Comparison of ENCODE assay signal across 21 cellular contexts in genomic region chr15:36108539-36108938, GRCh38.
DNase-seq lines count a peak whose midpoint lies in the region; ATAC-seq and TF ChIP-seq lines count a peak whose summit lies in the region.
"Had no signal": no experiment of that assay in that cellular context is flagged by ENCODE, and none has a peak within 500 bp of the region (broad histone marks: within the 10 kb centered on the region; RNA-seq: fewer than 3 reads in every experiment).

No MANE protein-coding gene starts in this region.

- H3K4me3 Mint-ChIP-seq in GM23338 (no peak overlapping the region), glutamatergic neuron (ENCODE audit: unreplicated experiment) (peak overlapping the region; percentile 12)
- H3K4me3 Mint-ChIP-seq: CD4-positive, alpha-beta T cell; HFFc6; IgD-negative memory B cell had no signal

- POLR2A ChIA-PET in RWPE1 (lab: Yijun Ruan, JAX; ENCODE audit: low non-redundant PET): no interaction called here

- no peak overlapping the region for H3K4me2 ChIP-seq in GM23338
- H3K4me2 ChIP-seq: A549 had no signal

- no peaks in the 10 kb centered on the region for H3K9me3 ChIP-seq in adipocyte (ENCODE audit: control insufficient read depth, low read length)
- H3K9me3 ChIP-seq: A549, Caco-2 had no signal

- no peaks in the 10 kb centered on the region for H4K20me1 ChIP-seq in GM23338 (replicated peaks; ENCODE audit: insufficient read depth)

- DNase-seq in DMS 273 (lab: John Stamatoyannopoulos, UW; ENCODE audit: unreplicated experiment) (peak; percentile 36), DMS 273 treated with DMSO at 0.1 percent for 48 hours (lab: John Stamatoyannopoulos, UW) (no peak), GM23338 (ENCODE audit: low spot score) (no peak), adipocyte (ENCODE audit: low read depth) (no peak), glutamatergic neuron (peak; percentile 70), RWPE1 (ENCODE audit: low spot score) (no peak), NCI-H510A treated with DMSO at 0.1 percent for 48 hours (lab: John Stamatoyannopoulos, UW) (no peak)
- DNase-seq: AML-193; Caco-2; CD4-positive, alpha-beta T cell; GDM1; GOT3; H7; HFFc6 had no signal

- H3K4me1 Mint-ChIP-seq in GM23338 (peaks cover 9% of the 10 kb centered on the region; the same call in 2 of the 3 replicates), glutamatergic neuron (ENCODE audit: low read depth, unreplicated experiment) (peaks cover 30% of the 10 kb centered on the region)
- H3K4me1 Mint-ChIP-seq: IgD-negative memory B cell had no signal

- CTCF ChIA-PET in RWPE1 (lab: Yijun Ruan, JAX): interaction anchor here (0.5 to 0.8 kb wide), 3 partner anchors 179 to 1030 kb away, joined by 3 read pairs; no protein-coding TSS in a partner anchor

- ATAC-seq in GM23338 (peak; percentile 52), HG02571 (IDR thresholded peaks at IDR 0.05; ENCODE audit: unreplicated experiment) (no peak)
- ATAC-seq: A549, HCT116, HepG2 had no signal

- no peak overlapping the region for H3K27ac Mint-ChIP-seq in GM23338
- H3K27ac Mint-ChIP-seq in glutamatergic neuron (ENCODE audit: unreplicated experiment): peak overlapping the region; percentile 92
- H3K27ac Mint-ChIP-seq: CD4-positive, alpha-beta T cell; HFFc6; IgD-negative memory B cell had no signal

- no peaks in the 10 kb centered on the region for H3K27me3 Mint-ChIP-seq in GM23338 (ENCODE audit: insufficient read depth, low read depth, poor library complexity)
- peaks cover 6% of the 10 kb centered on the region for H3K27me3 Mint-ChIP-seq in glutamatergic neuron (ENCODE audit: unreplicated experiment)
- H3K27me3 Mint-ChIP-seq: CD4-positive, alpha-beta T cell; IgD-negative memory B cell had no signal

- H3K9me2 ChIP-seq in GM23338 (ENCODE audit: insufficient read depth): peaks cover 5% of the 10 kb centered on the region; the same call in 1 of the 2 replicates

- no peaks in the 10 kb centered on the region for H3K27me3 ChIP-seq in GM23338 (ENCODE audit: insufficient read depth)
- no peaks in the 10 kb centered on the region for H3K27me3 ChIP-seq in adipocyte (replicated peaks; ENCODE audit: control insufficient read depth, insufficient read depth, low read length)

- H3K4me3 ChIP-seq in GM23338 (no peak overlapping the region), adipocyte (ENCODE audit: low read length) (peak overlapping the region; percentile 6)
- H3K4me3 ChIP-seq: A549 had no signal

- H3K9ac ChIP-seq in adipocyte (ENCODE audit: low read length): no peak overlapping the region

- H3F3A ChIP-seq in GM23338 (replicated peaks; ENCODE audit: low read depth): no peaks in the 10 kb centered on the region

- no peaks in the 10 kb centered on the region for H3K4me1 ChIP-seq in GM23338 (ENCODE audit: insufficient read depth)
- H3K4me1 ChIP-seq in adipocyte (ENCODE audit: control insufficient read depth, insufficient read depth, low read length): peaks cover 19% of the 10 kb centered on the region
- H3K4me1 ChIP-seq: A549, Caco-2 had no signal

- H3K36me3 Mint-ChIP-seq in GM23338 (ENCODE audit: low read depth): no peaks in the 10 kb centered on the region
- H3K36me3 Mint-ChIP-seq in glutamatergic neuron (ENCODE audit: unreplicated experiment): no peaks in the 10 kb centered on the region
- H3K36me3 Mint-ChIP-seq: IgD-negative memory B cell had no signal

- no peaks in the 10 kb centered on the region for H3K9me3 Mint-ChIP-seq in GM23338
- peaks cover 5% of the 10 kb centered on the region for H3K9me3 Mint-ChIP-seq in glutamatergic neuron (ENCODE audit: unreplicated experiment)
- H3K9me3 Mint-ChIP-seq: HFFc6 had no signal

- H3K27ac ChIP-seq in GM23338 (ENCODE audit: low read depth) (no peak overlapping the region), RWPE1 (no peak overlapping the region)
- H3K27ac ChIP-seq: 22Rv1, A549, C4-2B had no signal

- no peak for TF ChIP-seq CTCF in GM23338 (conservative IDR thresholded peaks at IDR 0.05; ENCODE audit: low read depth in 2 of 2)
- TF ChIP-seq CTCF in glutamatergic neuron (IDR thresholded peaks at IDR 0.05; ENCODE audit: partially characterized antibody, unreplicated experiment): no peak
- no peak for TF ChIP-seq CTCF in RWPE1 (conservative IDR thresholded peaks at IDR 0.05; ENCODE audit: low read depth)

- no peaks in the 10 kb centered on the region for H3K79me2 ChIP-seq in GM23338 (replicated peaks; ENCODE audit: insufficient read depth)

- H2AFZ ChIP-seq in GM23338: no peak overlapping the region

- H3K36me3 ChIP-seq in GM23338 (ENCODE audit: insufficient read depth) (no peaks in the 10 kb centered on the region), adipocyte (ENCODE audit: control insufficient read depth, insufficient read depth, low read length, severe bottlenecking) (no peaks in the 10 kb centered on the region)

TF ChIP-seq in GM23338, 12 proteins besides CTCF, POLR2A, EP300 and RAD21:
- TF ChIP-seq JUNB (IDR thresholded peaks at IDR 0.05; ENCODE audit: unreplicated experiment) (no peak), POLR2AphosphoS5 (IDR thresholded peaks at IDR 0.05; ENCODE audit: low read depth) (no peak)

Comparison
In these comparisons a context has a peak if more than half of its experiments do, and no peak if none do; other contexts are left out.
1. DNase-seq: peak in DMS 273 (single experiment) and glutamatergic neuron (single experiment); none in DMS 273 treated with DMSO at 0.1 percent for 48 hours (single experiment), GM23338 (single experiment), adipocyte (single experiment), RWPE1 (single experiment) and NCI-H510A treated with DMSO at 0.1 percent for 48 hours (single experiment).